ENCODE assay signal across 26 cellular contexts in the genomic region with DNA sequence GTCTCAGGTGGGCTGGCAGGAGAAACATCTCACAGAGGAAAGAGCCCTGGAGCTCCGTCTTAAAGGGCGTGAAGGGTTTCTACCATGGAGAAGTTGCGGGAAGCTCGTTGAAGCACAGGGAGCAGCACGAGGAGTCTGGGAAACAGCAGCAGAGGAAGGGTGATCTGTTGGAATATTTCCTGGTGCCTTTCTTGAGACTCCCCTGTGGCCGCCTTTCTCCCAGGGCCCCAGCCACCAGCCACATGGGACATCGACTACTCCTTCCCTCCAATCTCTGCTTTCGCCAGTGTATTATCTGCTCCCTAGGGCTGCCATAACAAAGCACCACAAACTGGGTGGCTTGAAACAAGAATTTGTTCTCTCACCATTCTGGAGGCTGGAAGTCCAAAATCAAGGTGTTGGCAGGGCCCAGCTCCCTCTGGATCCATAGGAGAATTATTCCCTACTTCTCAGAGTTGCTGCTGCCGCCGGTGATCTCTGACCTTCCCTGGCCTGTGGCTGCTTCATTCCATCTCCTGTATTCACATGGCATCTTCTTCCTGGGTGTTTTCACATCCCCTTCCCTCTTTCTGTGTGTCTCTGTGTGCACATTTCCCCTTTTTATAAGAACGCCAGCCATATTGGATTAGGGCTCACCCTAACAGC.
"Had no signal": no experiment of that assay in that cellular context is flagged by ENCODE, and none has a peak within 500 bp of the region (broad histone marks: within the 10 kb centered on the region; RNA-seq: fewer than 3 reads in every experiment).

No MANE protein-coding gene starts in this region.

- H3K27ac Mint-ChIP-seq: immature natural killer cell; naive thymus-derived CD8-positive, alpha-beta T cell; nephron; stimulated activated naive B cell treated with anti-CD40 and anti-IgM and Interleukin-4, amounts not matched to agents 10 μg/mL and 1 μg/mL and 100 μg/mL, for 72 hours had no signal

- H3K4me3 ChIP-seq: left ventricle myocardium inferior, lung, pancreas, right atrium auricular region, right lobe of liver, skin epidermis, stomach, testis, thyroid gland, transverse colon, upper lobe of left lung, vagina had no signal

- H3K9me3 Mint-ChIP-seq: neural crest cell had no signal

- ATAC-seq: naive thymus-derived CD8-positive, alpha-beta T cell; right lobe of liver; stimulated activated naive B cell treated with anti-CD40 and anti-IgM and Interleukin-4, amounts not matched to agents 10 μg/mL and 1 μg/mL and 100 μg/mL, for 72 hours; stimulated activated naive CD8-positive, alpha-beta T cell treated with anti-CD3 and anti-CD28 coated beads, Interleukin-15, Interleukin-2, amounts not matched to agents 100 U/mL and 50 U/mL, for 24 hours had no signal

- H3K4me3 Mint-ChIP-seq: immature natural killer cell; naive thymus-derived CD8-positive, alpha-beta T cell; nephron; neural crest cell; stimulated activated naive B cell treated with anti-CD40 and anti-IgM and Interleukin-4, amounts not matched to agents 10 μg/mL and 1 μg/mL and 100 μg/mL, for 72 hours had no signal

- H3K9me3 ChIP-seq: left ventricle myocardium inferior, pancreas, right atrium auricular region, right lobe of liver, stomach, testis, thyroid gland, transverse colon, upper lobe of left lung, vagina had no signal

- H3K36me3 Mint-ChIP-seq: immature natural killer cell; naive thymus-derived CD8-positive, alpha-beta T cell; stimulated activated naive B cell treated with anti-CD40 and anti-IgM and Interleukin-4, amounts not matched to agents 10 μg/mL and 1 μg/mL and 100 μg/mL, for 72 hours had no signal

- H3K4me1 Mint-ChIP-seq: immature natural killer cell; nephron; neural crest cell; stimulated activated naive B cell treated with anti-CD40 and anti-IgM and Interleukin-4, amounts not matched to agents 10 μg/mL and 1 μg/mL and 100 μg/mL, for 72 hours had no signal

- H3K27ac ChIP-seq: left ventricle myocardium inferior, pancreas, right lobe of liver, stomach, testis, upper lobe of left lung, vagina had no signal

- H3K36me3 ChIP-seq: left ventricle myocardium inferior, pancreas, right atrium auricular region, right lobe of liver, stomach, thyroid gland, transverse colon, upper lobe of left lung, vagina had no signal

- DNase-seq: hypothalamus; immature natural killer cell; kidney; left ventricle myocardium inferior; naive thymus-derived CD8-positive, alpha-beta T cell; nucleus accumbens; pancreas; posterior cingulate gyrus; right lobe of liver; stimulated activated CD4-positive, alpha-beta T cell treated with anti-CD3 and anti-CD28 coated beads, Interleukin-12 subunit alpha, Interleukin-12 subunit beta, amount 100 ng/mL, for 4 hours; stimulated activated CD4-positive, alpha-beta T cell treated with anti-CD3 and anti-CD28 coated beads, Interleukin-15, amount 100 ng/mL, for 24 hours; stimulated activated CD4-positive, alpha-beta T cell treated with anti-CD3 and anti-CD28 coated beads, Interleukin-2, amount 100 ng/mL, for 24 hours; stimulated activated CD4-positive, alpha-beta T cell treated with anti-CD3 and anti-CD28 coated beads, Interleukin-4, amount 100 ng/mL, for 1 hour; stimulated activated naive B cell treated with anti-CD40 and anti-IgM and Interleukin-4, amounts not matched to agents 10 μg/mL and 1 μg/mL and 100 μg/mL, for 72 hours; stimulated activated naive CD8-positive, alpha-beta T cell treated with anti-CD3 and anti-CD28 coated beads, Interleukin-15, Interleukin-2, amounts not matched to agents 100 U/mL and 50 U/mL, for 24 hours; stomach; testis; thyroid gland; transverse colon; upper lobe of left lung had no signal

- H3K27me3 ChIP-seq: pancreas, right atrium auricular region, right lobe of liver, stomach, testis, thyroid gland, transverse colon, upper lobe of left lung, vagina had no signal

- H3K4me1 ChIP-seq: left ventricle myocardium inferior, pancreas, right atrium auricular region, right lobe of liver, testis, thyroid gland, transverse colon, upper lobe of left lung, vagina had no signal
